Comparison of ENCODE assay signal across 1 cellular context in genomic region chr15:82355055-82355454, GRCh38. TPM values are rescaled to one million over a fixed set of nuclear protein-coding genes. Genes with fewer than 3 reads are reported as not detected.
"Had no signal": no experiment of that assay in that cellular context is flagged by ENCODE, and none has a peak within 500 bp of the region (broad histone marks: within the 10 kb centered on the region; RNA-seq: fewer than 3 reads in every experiment).

No MANE protein-coding gene starts in this region.

RNA-seq across cellular contexts. Expression of gene GOLGA6L10, which starts 5.8 kb away (rescaled TPM):
- total RNA-seq: HT-29 had no signal
